12 cellular contexts compared by ENCODE assay signal in the genomic region with DNA sequence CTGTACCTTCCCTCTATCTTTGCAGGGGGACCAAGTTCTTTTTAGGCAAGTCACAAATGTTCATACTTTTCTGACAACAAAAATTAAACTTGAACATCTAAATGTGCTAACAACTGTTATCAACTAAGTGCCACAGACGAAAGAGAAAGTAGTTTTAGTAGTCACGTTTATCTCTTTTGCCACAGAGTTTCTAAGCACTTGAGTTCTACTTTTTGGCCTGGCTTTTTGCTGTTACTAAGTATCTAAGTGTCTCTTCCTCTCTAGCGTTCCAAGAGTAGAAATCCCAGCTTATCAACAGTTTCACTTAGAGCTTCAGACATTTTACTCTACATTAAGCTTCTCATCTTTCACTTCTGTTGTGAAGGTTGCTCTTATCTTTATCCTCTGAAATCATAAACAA. TPM values are rescaled to one million over a fixed set of nuclear protein-coding genes. Genes with fewer than 3 reads are reported as not detected.
DNase-seq lines count a peak whose midpoint lies in the region; ATAC-seq and TF ChIP-seq lines count a peak whose summit lies in the region.
"Had no signal": no experiment of that assay in that cellular context is flagged by ENCODE, and none has a peak within 500 bp of the region (broad histone marks: within the 10 kb centered on the region; RNA-seq: fewer than 3 reads in every experiment).

No MANE protein-coding gene starts in this region.

- H3K9me3 ChIP-seq in CD4-positive, alpha-beta T cell (ENCODE audit: control insufficient read depth, low read length): no peaks in the 10 kb centered on the region
- no peaks in the 10 kb centered on the region for H3K9me3 ChIP-seq in lower lobe of right lung
- no peaks in the 10 kb centered on the region for H3K9me3 ChIP-seq in mammary epithelial cell (replicated peaks; ENCODE audit: insufficient read depth, low read length)
- H3K9me3 ChIP-seq: upper lobe of right lung had no signal

- H3K27ac Mint-ChIP-seq in CD4-positive, alpha-beta T cell: peak overlapping the region; percentile 57
- H3K27ac Mint-ChIP-seq in activated T-helper 1 cell treated with anti-CD3 and anti-CD28 coated beads, Interleukin-12 subunit alpha, Interleukin-12 subunit beta, Interleukin-2, Interleukin-4 antibody, amounts not matched to agents 30 ng/mL and 10 ng/mL and 1 ng/mL, durations not matched to agents 14 hours and 24 hours and 36 hours: peak overlapping the region; percentile 81

- no peak overlapping the region for H3K4me2 ChIP-seq in mammary epithelial cell (ENCODE audit: insufficient read depth, low read depth, low read length)

- dilution Hi-C loops in mammary epithelial cell (cut with HindIII; ENCODE audit: low sequenced_read_pairs): loop anchor here (5.0 kb wide), 1 partner anchor 34 kb away; a partner anchor contains a TSS

- no peak for DNase-seq in CD4-positive, alpha-beta T cell
- DNase-seq in GM20000 (ENCODE audit: low spot score) (peak; percentile 42), lower lobe of right lung (no peak), mammary epithelial cell (no peak), substantia nigra (lab: John Stamatoyannopoulos, UW) (no peak)
- DNase-seq in activated T-helper 1 cell treated with anti-CD3 and anti-CD28 coated beads, Interleukin-12 subunit alpha, Interleukin-12 subunit beta, Interleukin-2, Interleukin-4 antibody, amounts not matched to agents 30 ng/mL and 10 ng/mL and 1 ng/mL, durations not matched to agents 14 hours and 24 hours and 36 hours (ENCODE audit: low spot score): no peak
- no peak for DNase-seq in stimulated activated CD4-positive, alpha-beta T cell treated with anti-CD3 and anti-CD28 coated beads, Interleukin-2, amount 100 ng/mL, for 48 hours
- DNase-seq: NCI-H524, occipital lobe, T-helper 9 cell, upper lobe of right lung had no signal

- H4K20me1 ChIP-seq in mammary epithelial cell (ENCODE audit: insufficient read depth, low read length): no peaks in the 10 kb centered on the region

- BruUV-seq in mammary epithelial cell (replicated peaks; lab: Mats Ljungman, UMichigan): no TSS peak

- no peak overlapping the region for H3K4me3 ChIP-seq in lower lobe of right lung
- H3K4me3 ChIP-seq in mammary epithelial cell (replicated peaks in 1 of 3; ENCODE audit: insufficient read depth in 1 of 3, low read depth in 2 of 3, low read length in 3 of 3): no peak overlapping the region
- H3K4me3 ChIP-seq: upper lobe of right lung had no signal

- H3K36me3 Mint-ChIP-seq in CD4-positive, alpha-beta T cell (ENCODE audit: low read depth): peaks cover 56% of the 10 kb centered on the region
- peaks cover 15% of the 10 kb centered on the region for H3K36me3 Mint-ChIP-seq in activated T-helper 1 cell treated with anti-CD3 and anti-CD28 coated beads, Interleukin-12 subunit alpha, Interleukin-12 subunit beta, Interleukin-2, Interleukin-4 antibody, amounts not matched to agents 30 ng/mL and 10 ng/mL and 1 ng/mL, durations not matched to agents 14 hours and 24 hours and 36 hours (ENCODE audit: low read depth)

- CTCF ChIA-PET in CD4-positive, alpha-beta T cell (lab: Charles Lee): no interaction called here
- CTCF ChIA-PET in mammary epithelial cell (lab: Charles Lee; ENCODE audit: low non-redundant PET): no interaction called here

- H3K4me1 ChIP-seq in lower lobe of right lung (peaks cover 25% of the 10 kb centered on the region), mammary epithelial cell (ENCODE audit: insufficient read depth, low read length) (no peaks in the 10 kb centered on the region)

- intact Hi-C loops in CD4-positive, alpha-beta T cell (cut with DNase I, micrococcal nuclease): no loop called here
- intact Hi-C loops in activated T-helper 1 cell treated with anti-CD3 and anti-CD28 coated beads, Interleukin-12 subunit alpha, Interleukin-12 subunit beta, Interleukin-2, Interleukin-4 antibody, amounts not matched to agents 30 ng/mL and 10 ng/mL and 1 ng/mL, durations not matched to agents 14 hours and 24 hours and 36 hours (cut with micrococcal nuclease): loop anchor here (2.0 kb wide), 1 partner anchor 34 kb away; a partner anchor contains a TSS
- intact Hi-C loops in lower lobe of right lung (cut with DNase I) (no loop called here), mammary epithelial cell (cut with micrococcal nuclease) (no loop called here)

- ATAC-seq in CD4-positive, alpha-beta T cell (ENCODE audit: poor library complexity): no peak
- ATAC-seq in lower lobe of right lung (peak; percentile 29 to 61), HG02759 (IDR thresholded peaks at IDR 0.05; ENCODE audit: unreplicated experiment) (no peak)
- ATAC-seq: upper lobe of right lung had no signal

- peak overlapping the region; percentile 25 for H3K4me3 Mint-ChIP-seq in CD4-positive, alpha-beta T cell
- H3K4me3 Mint-ChIP-seq in activated T-helper 1 cell treated with anti-CD3 and anti-CD28 coated beads, Interleukin-12 subunit alpha, Interleukin-12 subunit beta, Interleukin-2, Interleukin-4 antibody, amounts not matched to agents 30 ng/mL and 10 ng/mL and 1 ng/mL, durations not matched to agents 14 hours and 24 hours and 36 hours: no peak overlapping the region

- no peaks in the 10 kb centered on the region for H3K27me3 ChIP-seq in CD4-positive, alpha-beta T cell (ENCODE audit: control insufficient read depth, insufficient read depth, low read length)
- H3K27me3 ChIP-seq in lower lobe of right lung (ENCODE audit: low read depth) (no peaks in the 10 kb centered on the region), mammary epithelial cell (ENCODE audit: insufficient read depth, low read length) (no peaks in the 10 kb centered on the region)
- H3K27me3 ChIP-seq: upper lobe of right lung had no signal

- in situ Hi-C loops in mammary epithelial cell (cut with MboI; ENCODE audit: low sequenced_read_pairs in 2 of 2): no loop called here

- no peak overlapping the region for H3K27ac ChIP-seq in CD4-positive, alpha-beta T cell (ENCODE audit: low read depth, low read length)
- H3K27ac ChIP-seq in lower lobe of right lung (no peak overlapping the region), mammary epithelial cell (ENCODE audit: insufficient read depth, low read depth, low read length) (no peak overlapping the region), substantia nigra (ENCODE audit: low read depth, low read length, poor library complexity, severe bottlenecking) (no peak overlapping the region)
- H3K27ac ChIP-seq: upper lobe of right lung had no signal

- H3K79me2 ChIP-seq in mammary epithelial cell (ENCODE audit: insufficient read depth, low read length): peaks cover 88% of the 10 kb centered on the region

- H3K27me3 Mint-ChIP-seq in CD4-positive, alpha-beta T cell: no peaks in the 10 kb centered on the region
- H3K27me3 Mint-ChIP-seq in activated T-helper 1 cell treated with anti-CD3 and anti-CD28 coated beads, Interleukin-12 subunit alpha, Interleukin-12 subunit beta, Interleukin-2, Interleukin-4 antibody, amounts not matched to agents 30 ng/mL and 10 ng/mL and 1 ng/mL, durations not matched to agents 14 hours and 24 hours and 36 hours (ENCODE audit: insufficient read depth): no peaks in the 10 kb centered on the region

- H3K36me3 ChIP-seq in lower lobe of right lung (peaks cover 24% of the 10 kb centered on the region), mammary epithelial cell (ENCODE audit: insufficient read depth, low read length) (peaks cover 3% of the 10 kb centered on the region)

- WGBS in mammary epithelial cell (ENCODE audit: low coverage, missing lambda C conversion rate): 78% methylated on average over 3 of the region's 3 CpGs

- no peak for TF ChIP-seq CTCF in CD4-positive, alpha-beta T cell (IDR thresholded peaks at IDR 0.05)
- TF ChIP-seq CTCF in GM20000 (IDR thresholded peaks at IDR 0.05; ENCODE audit: extremely low read depth, missing control alignments): no peak
- TF ChIP-seq CTCF in lower lobe of right lung (IDR thresholded peaks at IDR 0.05): no peak
- no peak for TF ChIP-seq CTCF in mammary epithelial cell (conservative IDR thresholded peaks at IDR 0.05 in 1 of 2, IDR thresholded peaks at IDR 0.05 in 1 of 2; ENCODE audit: extremely low read depth in 1 of 2, insufficient read depth in 1 of 2, low read depth in 1 of 2, low read length in 2 of 2)

- POLR2A ChIA-PET in CD4-positive, alpha-beta T cell (lab: Charles Lee): no interaction called here

- H3K9me3 Mint-ChIP-seq in CD4-positive, alpha-beta T cell: no peaks in the 10 kb centered on the region
- H3K9me3 Mint-ChIP-seq in activated T-helper 1 cell treated with anti-CD3 and anti-CD28 coated beads, Interleukin-12 subunit alpha, Interleukin-12 subunit beta, Interleukin-2, Interleukin-4 antibody, amounts not matched to agents 30 ng/mL and 10 ng/mL and 1 ng/mL, durations not matched to agents 14 hours and 24 hours and 36 hours: no peaks in the 10 kb centered on the region

- H3K9ac ChIP-seq in mammary epithelial cell (ENCODE audit: insufficient read depth, low read length): no peak overlapping the region

- H3K4me1 Mint-ChIP-seq in CD4-positive, alpha-beta T cell (ENCODE audit: low read depth): peaks cover 56% of the 10 kb centered on the region
- H3K4me1 Mint-ChIP-seq in activated T-helper 1 cell treated with anti-CD3 and anti-CD28 coated beads, Interleukin-12 subunit alpha, Interleukin-12 subunit beta, Interleukin-2, Interleukin-4 antibody, amounts not matched to agents 30 ng/mL and 10 ng/mL and 1 ng/mL, durations not matched to agents 14 hours and 24 hours and 36 hours (ENCODE audit: low read depth): peaks cover 22% of the 10 kb centered on the region

- H2AFZ ChIP-seq in mammary epithelial cell (ENCODE audit: low read depth, low read length): no peak overlapping the region

RNA-seq across cellular contexts. Expression of a gene that starts 34.3 kb away (rescaled TPM):
- 10 to 100 TPM; 51.6 to 52.3 TPM for total RNA-seq in CD4-positive, alpha-beta T cell
- total RNA-seq in activated T-helper 1 cell treated with anti-CD3 and anti-CD28 coated beads, Interleukin-12 subunit alpha, Interleukin-12 subunit beta, Interleukin-2, Interleukin-4 antibody, amounts not matched to agents 30 ng/mL and 10 ng/mL and 1 ng/mL, durations not matched to agents 14 hours and 24 hours and 36 hours: 69.1 and 70.4 TPM in 2 replicates
- total RNA-seq in lower lobe of right lung (50.2 TPM), mammary epithelial cell (10 to 100 TPM; 13.7 to 52.7 TPM)
- 6.4 TPM for polyA plus RNA-seq in mammary epithelial cell
- 57.0 TPM for polyA minus RNA-seq in mammary epithelial cell

RNA-seq across cellular contexts. Expression of a gene that starts 58.0 kb away (rescaled TPM):
- 10 to 100 TPM; 87.0 to 98.7 TPM for total RNA-seq in CD4-positive, alpha-beta T cell
- 128 and 133 TPM in 2 replicates for total RNA-seq in activated T-helper 1 cell treated with anti-CD3 and anti-CD28 coated beads, Interleukin-12 subunit alpha, Interleukin-12 subunit beta, Interleukin-2, Interleukin-4 antibody, amounts not matched to agents 30 ng/mL and 10 ng/mL and 1 ng/mL, durations not matched to agents 14 hours and 24 hours and 36 hours
- total RNA-seq in lower lobe of right lung: 95.4 TPM
- 10 to 100 TPM; 12.3 to 36.9 TPM for total RNA-seq in mammary epithelial cell
- 21.3 TPM for polyA plus RNA-seq in mammary epithelial cell
- polyA minus RNA-seq in mammary epithelial cell: 7.8 TPM

Comparison
In these comparisons a context has a peak if more than half of its experiments do, and no peak if none do; other contexts are left out.
1. ATAC-seq: peak in lower lobe of right lung (2 of 2); none in CD4-positive, alpha-beta T cell (single experiment) and HG02759 (single experiment).